Comparison of ENCODE assay signal across 13 cellular contexts in the genomic region with DNA sequence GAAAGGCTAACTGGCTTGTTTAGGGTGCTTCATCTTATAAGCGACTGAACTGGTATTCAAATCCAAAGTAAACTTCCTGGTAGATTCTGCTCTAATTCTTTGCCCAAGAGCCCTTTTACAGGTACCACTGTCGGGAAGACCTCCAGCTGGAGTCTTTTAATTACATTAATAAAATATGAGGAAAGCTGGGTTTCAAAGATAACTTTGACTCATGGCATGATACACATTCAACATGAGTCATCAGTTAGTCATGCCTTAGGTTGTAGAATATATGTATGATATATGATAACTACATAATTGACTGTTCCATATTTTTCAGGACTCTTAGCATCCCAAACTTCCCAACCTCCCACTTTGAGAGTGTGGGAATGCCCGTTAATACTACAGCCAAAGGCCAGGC. TPM values are rescaled to one million over a fixed set of nuclear protein-coding genes. Genes with fewer than 3 reads are reported as not detected.
DNase-seq lines count a peak whose midpoint lies in the region; ATAC-seq, FAIRE-seq and TF ChIP-seq lines count a peak whose summit lies in the region.
"Had no signal": no experiment of that assay in that cellular context is flagged by ENCODE, and none has a peak within 500 bp of the region (broad histone marks: within the 10 kb centered on the region; RNA-seq: fewer than 3 reads in every experiment).

No MANE protein-coding gene starts in this region.

- peak in 1 of 2 experiments; percentile 6 for DNase-seq in A549 (ENCODE audit: low read depth in 1 of 2, low spot score in 1 of 2)
- no peak for DNase-seq in HCT116 (ENCODE audit: low read depth, low spot score)
- no peak for DNase-seq in SK-N-SH
- DNase-seq in fibroblast of mammary gland (ENCODE audit: low read depth): peak; percentile 72
- DNase-seq in BE2C: no peak
- DNase-seq in KBM-7: no peak
- DNase-seq in immature natural killer cell: no peak
- DNase-seq in NCI-H1092 treated with DMSO at 0.1 percent for 48 hours (lab: John Stamatoyannopoulos, UW): no peak
- DNase-seq: heart left ventricle; lower lobe of right lung; stimulated activated CD4-positive, alpha-beta T cell treated with anti-CD3 and anti-CD28 coated beads, Interleukin-15, amount 100 ng/mL, for 24 hours had no signal

- H2AFZ ChIP-seq in HCT116 (ENCODE audit: low read depth, low read length, poor library complexity, severe bottlenecking) (no peak overlapping the region), SK-N-SH (ENCODE audit: low read depth) (no peak overlapping the region)

- RAD21 ChIA-PET in HCT116 (lab: Charles Lee; ENCODE audit: low non-redundant PET in 1 of 2, low total read pairs in 2 of 2, uncharacterized antibody in 2 of 2, unreplicated experiment in 2 of 2): no interaction called here

- no peaks in the 10 kb centered on the region for H3K27me3 ChIP-seq in HCT116 (ENCODE audit: insufficient read depth, low read length)
- H3K27me3 ChIP-seq in SK-N-SH (ENCODE audit: insufficient read depth): no peaks in the 10 kb centered on the region
- H3K27me3 ChIP-seq in BE2C: no peaks in the 10 kb centered on the region
- H3K27me3 ChIP-seq: BLaER1, heart left ventricle had no signal

- no peak for ATAC-seq in A549
- peak; percentile 47; the same call in 1 of the 2 replicates for ATAC-seq in HCT116
- ATAC-seq: heart left ventricle, lower lobe of right lung had no signal

- no peak overlapping the region for H3K27ac Mint-ChIP-seq in immature natural killer cell

- H3K9me3 ChIP-seq in A549: no peaks in the 10 kb centered on the region
- H3K9me3 ChIP-seq in HCT116 (ENCODE audit: control insufficient read depth in 1 of 2, insufficient read depth in 1 of 2, low read depth in 1 of 2, low read length in 2 of 2): no peaks in the 10 kb centered on the region
- H3K9me3 ChIP-seq in SK-N-SH: no peaks in the 10 kb centered on the region
- no peaks in the 10 kb centered on the region for H3K9me3 ChIP-seq in BE2C
- H3K9me3 ChIP-seq: BLaER1, heart left ventricle, lower lobe of right lung had no signal

- H3K4me2 ChIP-seq in A549: peak overlapping the region; percentile 36; the same call in 2 of the 3 replicates
- H3K4me2 ChIP-seq in HCT116 (ENCODE audit: low read length): peak overlapping the region; percentile 39; the same call in 1 of the 2 replicates
- H3K4me2 ChIP-seq in SK-N-SH: no peak overlapping the region
- H3K4me2 ChIP-seq: BLaER1, KMS-11 had no signal

- peaks cover 7% of the 10 kb centered on the region for H3F3A ChIP-seq in SK-N-SH (replicated peaks; ENCODE audit: insufficient read depth)

- CTCF ChIA-PET in A549 (lab: Yijun Ruan, JAX): no interaction called here
- CTCF ChIA-PET in HCT116 (lab: Charles Lee): no interaction called here
- CTCF ChIA-PET in SK-N-SH (lab: Yijun Ruan, JAX): no interaction called here

- H3K27me3 Mint-ChIP-seq in immature natural killer cell (ENCODE audit: low read depth in 3 of 3): peaks cover 0 to 2% (median 1%) of the 10 kb centered on the region in 3 donors

- H3K9me2 ChIP-seq in HCT116 (ENCODE audit: insufficient read depth): no peaks in the 10 kb centered on the region
- H3K9me2 ChIP-seq in SK-N-SH: no peaks in the 10 kb centered on the region

- H3K27ac ChIP-seq in A549 (no peak overlapping the region), HCT116 (ENCODE audit: low read depth, low read length) (no peak overlapping the region), SK-N-SH (ENCODE audit: low read depth in 2 of 2, low read length in 1 of 2) (no peak overlapping the region)
- H3K27ac ChIP-seq: BLaER1, KMS-11, lower lobe of right lung had no signal

- no peak for TF ChIP-seq RAD21 in A549 (conservative IDR thresholded peaks at IDR 0.05 in 1 of 2, IDR thresholded peaks at IDR 0.05 in 1 of 2)
- no peak for TF ChIP-seq RAD21 in HCT116 (IDR thresholded peaks at IDR 0.05; ENCODE audit: low read depth)
- no peak for TF ChIP-seq RAD21 in SK-N-SH (IDR thresholded peaks at IDR 0.05; ENCODE audit: low read length)

- TF ChIP-seq CTCF in A549 (IDR thresholded peaks at IDR 0.05) (no peak), HCT116 (IDR thresholded peaks at IDR 0.05 in 2 of 3, conservative IDR thresholded peaks at IDR 0.05 in 1 of 3; ENCODE audit: borderline replicate concordance in 1 of 3, insufficient read depth in 1 of 3, low read depth in 2 of 3, low read length in 2 of 3) (no peak), SK-N-SH (IDR thresholded peaks at IDR 0.05) (no peak), fibroblast of mammary gland (conservative IDR thresholded peaks at IDR 0.05; ENCODE audit: control insufficient read depth, insufficient read depth, low read depth, low read length) (no peak), BE2C (IDR thresholded peaks at IDR 0.05; ENCODE audit: low read depth, low read length) (no peak)

- TF ChIP-seq POLR2A in A549 (IDR thresholded peaks at IDR 0.05; ENCODE audit: low read length) (no peak), HCT116 (IDR thresholded peaks at IDR 0.05; ENCODE audit: borderline replicate concordance, extremely low read depth, insufficient read depth, insufficient read length) (no peak)

- TF ChIP-seq EP300 in A549 (IDR thresholded peaks at IDR 0.05) (no peak), SK-N-SH (IDR thresholded peaks at IDR 0.05; ENCODE audit: borderline replicate concordance in 1 of 2, low read depth in 1 of 2, low read length in 1 of 2) (peak in 1 of 2 experiments; percentile 27; a peak in 1 of 4 replicates)

- FAIRE-seq in A549 (lab: Jason Lieb, UNC): no peak

- H3K9ac ChIP-seq in HCT116 (ENCODE audit: low read length) (no peak overlapping the region), SK-N-SH (no peak overlapping the region)
- H3K9ac ChIP-seq: BLaER1, KMS-11 had no signal

- H3K4me3 ChIP-seq in A549 (no peak overlapping the region), HCT116 (replicated peaks in 1 of 2; ENCODE audit: low read depth in 1 of 2, low read length in 2 of 2) (no peak overlapping the region), SK-N-SH (ENCODE audit: low read depth in 2 of 2, low read length in 1 of 2) (no peak overlapping the region), fibroblast of mammary gland (ENCODE audit: control insufficient read depth, low read depth, low read length) (no peak overlapping the region), BE2C (ENCODE audit: low read depth, low read length) (no peak overlapping the region)
- H3K4me3 ChIP-seq: BLaER1, heart left ventricle, lower lobe of right lung had no signal

- H3K36me3 ChIP-seq in HCT116 (ENCODE audit: control insufficient read depth in 1 of 2, insufficient read depth in 2 of 2, low read length in 2 of 2) (peaks cover 9 to 26% of the 10 kb centered on the region in 2 experiments), SK-N-SH (replicated peaks in 1 of 2; ENCODE audit: control insufficient read depth in 1 of 2, insufficient read depth in 2 of 2, low read length in 1 of 2) (peaks cover 23 to 47% of the 10 kb centered on the region in 2 experiments), BE2C (no peaks in the 10 kb centered on the region)

- H3K4me1 ChIP-seq in A549: peaks cover 12% of the 10 kb centered on the region
- H3K4me1 ChIP-seq in HCT116 (ENCODE audit: control insufficient read depth in 1 of 2, insufficient read depth in 2 of 2, low read length in 2 of 2): peaks cover 5 to 16% of the 10 kb centered on the region in 2 experiments; a peak in 3 of 4 replicates
- H3K4me1 ChIP-seq in SK-N-SH (ENCODE audit: control insufficient read depth in 1 of 2, insufficient read depth in 2 of 2, low read depth in 1 of 2, low read length in 1 of 2): peaks cover 0 to 12% of the 10 kb centered on the region in 2 experiments; a peak in 1 of 4 replicates
- no peaks in the 10 kb centered on the region for H3K4me1 ChIP-seq in BE2C

- H3K4me1 Mint-ChIP-seq in immature natural killer cell: peaks cover 16 to 35% of the 10 kb centered on the region in 2 donors

- H4K20me1 ChIP-seq in HCT116 (ENCODE audit: insufficient read depth) (no peaks in the 10 kb centered on the region), SK-N-SH (ENCODE audit: insufficient read depth) (no peaks in the 10 kb centered on the region)
- H4K20me1 ChIP-seq: BLaER1 had no signal

- intact Hi-C loops in HCT116 (cut with micrococcal nuclease): no loop called here

- no peaks in the 10 kb centered on the region for H3K79me2 ChIP-seq in HCT116 (ENCODE audit: insufficient read depth, low read length)
- H3K79me2 ChIP-seq in SK-N-SH (ENCODE audit: insufficient read depth): no peaks in the 10 kb centered on the region

- WGBS in A549 (ENCODE audit: missing lambda C conversion rate): 60% methylated on average over 3 of the region's 3 CpGs
- WGBS in SK-N-SH (ENCODE audit: low lambda C conversion rate): 66% methylated on average over 3 of the region's 3 CpGs

- H3K9me3 Mint-ChIP-seq in immature natural killer cell: no peaks in the 10 kb centered on the region

- POLR2A ChIA-PET in A549 (lab: Yijun Ruan, JAX): no interaction called here
- POLR2A ChIA-PET in HCT116 (lab: Charles Lee): no interaction called here
- POLR2A ChIA-PET in SK-N-SH (lab: Yijun Ruan, JAX): no interaction called here

- in situ Hi-C loops in KBM-7 (cut with MboI; ENCODE audit: low pct_unique_long_range_greater_than_20kb, low sequenced_read_pairs): no loop called here

- peaks cover 31 to 56% (median 48%) of the 10 kb centered on the region in 3 donors for H3K36me3 Mint-ChIP-seq in immature natural killer cell

- H3K4me3 Mint-ChIP-seq in immature natural killer cell: no peak overlapping the region

- no TSS peak for BruUV-seq in HCT116 (replicated peaks; lab: Mats Ljungman, UMichigan)

TF ChIP-seq in A549, 52 proteins besides CTCF, POLR2A, EP300 and RAD21 (continues in another document):
- TF ChIP-seq FOSL2 (IDR thresholded peaks at IDR 0.05) (no peak), FOSL2 (CRISPR knock-in tag; IDR thresholded peaks at IDR 0.05) (peak; percentile 72; the same call in 1 of the 2 replicates)

TF ChIP-seq in HCT116, 20 proteins besides CTCF, POLR2A, EP300 and RAD21 (continues in another document):
- TF ChIP-seq FOSL1 (IDR thresholded peaks at IDR 0.05; ENCODE audit: low read depth): peak; percentile 49; the same call in 1 of the 2 replicates
- TF ChIP-seq CBX3 (IDR thresholded peaks at IDR 0.05; ENCODE audit: low read depth): no peak

TF ChIP-seq in SK-N-SH, 30 proteins besides CTCF, POLR2A, EP300 and RAD21 (continues in another document):
- TF ChIP-seq TEAD4 (IDR thresholded peaks at IDR 0.05; ENCODE audit: borderline replicate concordance, insufficient read depth): no peak

RNA-seq across cellular contexts. Expression of gene ZCCHC2, which starts 32.3 kb away (rescaled TPM):
- polyA plus RNA-seq in A549 (2011; rRNA removed) (12.5 and 15.5 TPM in 2 replicates), A549 (2017; fragmentation: RNase III; extraction: RNeasy Plus Mini Kit Qiagen cat#74134 plus additional on column Dnase treatment) (7.5 to 8.4 TPM (median 7.6 TPM) in 3 replicates), SK-N-SH (2012; rRNA removed) (6.7 and 7.3 TPM in 2 replicates), immature natural killer cell (1 to 10 TPM; 1.6 to 4.2 (median 2.1) TPM)
- polyA plus RNA-seq in A549 (2012; cell fraction: cytosol; rRNA removed): 7.6 and 9.2 TPM in 2 replicates
- polyA plus RNA-seq in A549 (2012; cell fraction: nucleus; rRNA removed): 11.4 and 15.1 TPM in 2 replicates
- polyA minus RNA-seq in A549 (2011; rRNA and poly(A)+ RNA removed): 27.3 and 32.6 TPM in 2 replicates
- 17.7 TPM for total RNA-seq in HCT116 (2021; ENCODE audit: unreplicated experiment)
- 9.1 and 12.0 TPM in 2 replicates for polyA plus RNA-seq in HCT116 (2012)
- 4.2 and 5.0 TPM in 2 replicates for polyA plus RNA-seq in SK-N-SH (2012; cell fraction: cytosol; rRNA removed)
- 10.4 and 14.4 TPM in 2 replicates for polyA plus RNA-seq in SK-N-SH (2012; cell fraction: nucleus; rRNA removed)
- polyA plus RNA-seq in BE2C (2012; ENCODE audit: insufficient read depth, insufficient read length, low read depth): 3.7 TPM

Comparison
In these comparisons a context has a peak if more than half of its experiments do, and no peak if none do; other contexts are left out.
1. Of the 12 proteins assayed by ChIP-seq in both A549 and SK-N-SH: peak only in A549: none; only in SK-N-SH: PBX3; in both: none; in neither: 9; mixed calls (peak in some experiments, not most) for 2.